ENCODE assay signal across 18 cellular contexts in genomic region chr9:85483214-85483613, GRCh38.
DNase-seq lines count a peak whose midpoint lies in the region; ATAC-seq and TF ChIP-seq lines count a peak whose summit lies in the region.
"Had no signal": no experiment of that assay in that cellular context is flagged by ENCODE, and none has a peak within 500 bp of the region (broad histone marks: within the 10 kb centered on the region; RNA-seq: fewer than 3 reads in every experiment).

No MANE protein-coding gene starts in this region.

- ATAC-seq in body of pancreas (no peak), GM21576 (IDR thresholded peaks at IDR 0.05; ENCODE audit: unreplicated experiment) (no peak)
- ATAC-seq: heart left ventricle; stimulated activated naive CD8-positive, alpha-beta T cell treated with anti-CD3 and anti-CD28 coated beads, Interleukin-15, amount 100 ng/mL, for 72 hours had no signal

- no peak overlapping the region for H3K4me3 ChIP-seq in body of pancreas
- no peak overlapping the region for H3K4me3 ChIP-seq in mesendoderm (ENCODE audit: low read length)
- H3K4me3 ChIP-seq: heart left ventricle had no signal

- H2AK5ac ChIP-seq in mesendoderm (ENCODE audit: low read length) = no peak overlapping the region

- H3K79me1 ChIP-seq in mesendoderm (ENCODE audit: low read length) = no peaks in the 10 kb centered on the region

- no peak for TF ChIP-seq POLR2A in body of pancreas (IDR thresholded peaks at IDR 0.05)

- H3K4me2 ChIP-seq in mesendoderm (ENCODE audit: low read length) = no peak overlapping the region

- no peaks in the 10 kb centered on the region for H3K79me2 ChIP-seq in mesendoderm (ENCODE audit: control insufficient read depth, insufficient read depth, low read length)

- H3K36me3 ChIP-seq in body of pancreas (replicated peaks in 1 of 2; ENCODE audit: insufficient read depth in 1 of 2, low read depth in 2 of 2) (no peaks in the 10 kb centered on the region), mesendoderm (ENCODE audit: control insufficient read depth, insufficient read depth, low read length) (no peaks in the 10 kb centered on the region)
- H3K36me3 ChIP-seq: heart left ventricle had no signal

- H2BK120ac ChIP-seq in mesendoderm (ENCODE audit: low read depth, low read length) = no peak overlapping the region

- H3K9ac ChIP-seq in mesendoderm (ENCODE audit: low read length) = no peak overlapping the region

- H4K5ac ChIP-seq in mesendoderm (ENCODE audit: low read length) = no peak overlapping the region

- TF ChIP-seq CTCF in body of pancreas (IDR thresholded peaks at IDR 0.05) = peak in 4 of 7 experiments; percentile 19 to 32 (median 25)

- no peak overlapping the region for H3K56ac ChIP-seq in mesendoderm (ENCODE audit: low read length)

- no peak overlapping the region for H3K27ac ChIP-seq in body of pancreas
- H3K27ac ChIP-seq in mesendoderm (ENCODE audit: low read depth, low read length) = no peak overlapping the region
- H3K27ac ChIP-seq: heart left ventricle had no signal

- no peak overlapping the region for H3K4ac ChIP-seq in mesendoderm (ENCODE audit: low read depth, low read length)

- no peak overlapping the region for H3K18ac ChIP-seq in mesendoderm (ENCODE audit: low read length)

- peak; percentile 42 for DNase-seq in HT-29 (ENCODE audit: low spot score)
- peak; percentile 10 for DNase-seq in M059J (ENCODE audit: low read depth)
- no peak for DNase-seq in body of pancreas
- peak; percentile 30 for DNase-seq in mesendoderm
- DNase-seq in GM19238 (ENCODE audit: insufficient read length, low spot score) = no peak
- no peak for DNase-seq in SKM-1 (lab: John Stamatoyannopoulos, UW; ENCODE audit: unreplicated experiment)
- DNase-seq: activated T-cell treated with anti-CD3 and anti-CD28 coated beads, Interleukin-2, amount 50 U/mL, for 48 hours; cerebellar nuclear complex; EL; erythroblast; H7; heart left ventricle; IMR-90; NCI-H187; posterior cingulate gyrus; SIG-M5; stimulated activated naive CD8-positive, alpha-beta T cell treated with anti-CD3 and anti-CD28 coated beads, Interleukin-15, amount 100 ng/mL, for 72 hours had no signal

- no peak overlapping the region for H2BK5ac ChIP-seq in mesendoderm (ENCODE audit: low read length)

- no peak overlapping the region for H2BK15ac ChIP-seq in mesendoderm (replicated peaks; ENCODE audit: low read depth)

- intact Hi-C loops in body of pancreas (cut with DNase I) = no loop called here

- H3K9me3 ChIP-seq in body of pancreas = no peaks in the 10 kb centered on the region
- H3K9me3 ChIP-seq: heart left ventricle had no signal

- no peak overlapping the region for H4K8ac ChIP-seq in mesendoderm (ENCODE audit: low read depth, low read length)

- H3K27me3 ChIP-seq in body of pancreas (no peaks in the 10 kb centered on the region), mesendoderm (ENCODE audit: insufficient read depth, low read length, poor library complexity) (no peaks in the 10 kb centered on the region)
- H3K27me3 ChIP-seq: heart left ventricle had no signal

- WGBS in body of pancreas, 2 donors = 47 to 49% methylated on average over 4 of the region's 4 CpGs
- no CpG with 5 or more reads among the region's 4 CpGs for WGBS in mesendoderm (ENCODE audit: extremely low coverage, insufficient coverage, low lambda C conversion rate)

- H3K4me1 ChIP-seq in body of pancreas (no peaks in the 10 kb centered on the region), mesendoderm (ENCODE audit: control insufficient read depth, low read depth, low read length) (no peaks in the 10 kb centered on the region)
- H3K4me1 ChIP-seq: heart left ventricle had no signal

- H3K23ac ChIP-seq in mesendoderm (ENCODE audit: low read length) = no peak overlapping the region

Comparison
In these comparisons a context has a peak if more than half of its experiments do, and no peak if none do; other contexts are left out.
1. DNase-seq: peak in HT-29 (single experiment), M059J (single experiment) and mesendoderm (single experiment); none in body of pancreas (0 of 4), GM19238 (single experiment) and SKM-1 (single experiment).